In the genomic region with DNA sequence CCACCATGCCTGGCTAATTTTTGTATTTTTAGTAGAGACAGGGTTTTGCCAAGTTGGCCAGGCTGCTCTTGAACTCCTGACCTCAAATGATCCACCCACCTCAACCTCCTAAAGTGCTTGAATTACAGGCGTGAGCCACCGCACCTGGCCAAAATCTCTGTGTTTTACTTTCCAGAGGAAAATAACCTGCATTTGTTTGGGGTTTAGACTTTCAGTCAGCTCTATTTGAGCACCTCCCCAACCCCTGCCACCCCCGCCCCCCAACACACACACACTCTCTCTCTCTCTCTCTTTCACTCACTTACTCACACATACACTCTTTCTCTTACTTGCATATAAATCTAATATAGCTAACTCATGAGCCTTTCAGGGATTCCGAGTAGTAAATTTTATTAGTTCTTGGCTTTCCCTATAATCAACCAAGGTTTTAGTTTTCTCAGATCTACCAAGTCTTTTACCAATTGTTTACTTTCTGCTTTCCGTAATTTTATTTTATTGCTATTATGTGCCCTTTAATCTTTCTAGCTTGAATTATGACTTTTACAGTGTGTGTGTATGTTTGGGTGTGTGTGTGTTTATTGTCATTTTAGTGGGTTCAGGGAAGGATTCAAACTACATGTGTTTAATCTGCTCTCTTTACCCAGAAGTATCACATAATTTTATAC, we compare ENCODE assay signal across 14 cellular contexts. TPM values are rescaled to one million over a fixed set of nuclear protein-coding genes. Genes with fewer than 3 reads are reported as not detected.
A peak's percentile ranks its signal among the peaks of the same experiment; 100 is the strongest.
DNase-seq lines count a peak whose midpoint lies in the region; ATAC-seq and TF ChIP-seq lines count a peak whose summit lies in the region.
"Had no signal": no experiment of that assay in that cellular context is flagged by ENCODE, and none has a peak within 500 bp of the region (broad histone marks: within the 10 kb centered on the region; RNA-seq: fewer than 3 reads in every experiment).

No MANE protein-coding gene starts in this region.

- no peaks in the 10 kb centered on the region for H3K27me3 Mint-ChIP-seq in activated naive CD4-positive, alpha-beta T cell treated with anti-CD3 and anti-CD28 coated beads, Interleukin-2, amount 10 ng/mL, durations not matched to agents 7 days and 5 days
- H3K27me3 Mint-ChIP-seq in Calu3 (ENCODE audit: unreplicated experiment), result no peaks in the 10 kb centered on the region

- no peaks in the 10 kb centered on the region for H3K4me1 ChIP-seq in uterus

- H3K4me3 Mint-ChIP-seq in activated naive CD4-positive, alpha-beta T cell treated with anti-CD3 and anti-CD28 coated beads, Interleukin-2, amount 10 ng/mL, durations not matched to agents 7 days and 5 days, result no peak overlapping the region
- H3K4me3 Mint-ChIP-seq in Calu3 (ENCODE audit: low read depth, unreplicated experiment), result no peak overlapping the region

- peaks cover 48% of the 10 kb centered on the region for H3K36me3 Mint-ChIP-seq in activated naive CD4-positive, alpha-beta T cell treated with anti-CD3 and anti-CD28 coated beads, Interleukin-2, amount 10 ng/mL, durations not matched to agents 7 days and 5 days
- no peaks in the 10 kb centered on the region for H3K36me3 Mint-ChIP-seq in Calu3 (ENCODE audit: insufficient read depth, unreplicated experiment)

- no peak for ATAC-seq in HG03342 (IDR thresholded peaks at IDR 0.05; ENCODE audit: unreplicated experiment)
- ATAC-seq: HepG2 had no signal

- no TSS peak for BruUV-seq in Calu3 (replicated peaks; lab: Mats Ljungman, UMichigan)

- peak overlapping the region; percentile 76 for H3K27ac Mint-ChIP-seq in activated naive CD4-positive, alpha-beta T cell treated with anti-CD3 and anti-CD28 coated beads, Interleukin-2, amount 10 ng/mL, durations not matched to agents 7 days and 5 days
- H3K27ac Mint-ChIP-seq in Calu3 (ENCODE audit: unreplicated experiment), result no peak overlapping the region

- peak overlapping the region; percentile 3 to 37 for H3K27ac ChIP-seq in uterus
- H3K27ac ChIP-seq: PC-9, suprapubic skin, WERI-Rb-1 had no signal

- H3K4me3 ChIP-seq in fibroblast of villous mesenchyme (ENCODE audit: low read depth, low read length), result no peak overlapping the region
- H3K4me3 ChIP-seq in uterus, result no peak overlapping the region
- H3K4me3 ChIP-seq: PC-9, suprapubic skin had no signal

- CTCF ChIA-PET in activated naive CD4-positive, alpha-beta T cell treated with anti-CD3 and anti-CD28 coated beads, Interleukin-2, amount 10 ng/mL, durations not matched to agents 7 days and 5 days (lab: Charles Lee), result interaction anchor here (0.6 to 1.3 kb wide), 3 partner anchors 9 to 101 kb away, joined by 3 to 5 read pairs (median 3); no protein-coding TSS in a partner anchor
- CTCF ChIA-PET in Calu3 (lab: Charles Lee), result no interaction called here

- peaks cover 4% of the 10 kb centered on the region for H3K9me3 Mint-ChIP-seq in activated naive CD4-positive, alpha-beta T cell treated with anti-CD3 and anti-CD28 coated beads, Interleukin-2, amount 10 ng/mL, durations not matched to agents 7 days and 5 days
- H3K9me3 Mint-ChIP-seq in Calu3 (ENCODE audit: low read depth, unreplicated experiment), result no peaks in the 10 kb centered on the region

- TF ChIP-seq CTCF in fibroblast of villous mesenchyme (IDR thresholded peaks at IDR 0.05; ENCODE audit: insufficient read depth, low read depth, low read length) (no peak), uterus (IDR thresholded peaks at IDR 0.05) (no peak), Calu3 (IDR thresholded peaks at IDR 0.05; ENCODE audit: unreplicated experiment) (no peak)

- H3K9me3 ChIP-seq in uterus, result no peaks in the 10 kb centered on the region
- H3K9me3 ChIP-seq: suprapubic skin had no signal

- H3K36me3 ChIP-seq in uterus, result no peaks in the 10 kb centered on the region

- TF ChIP-seq POLR2A in uterus (IDR thresholded peaks at IDR 0.05) (no peak), erythroblast (IDR thresholded peaks at IDR 0.05; ENCODE audit: low read length) (no peak)

- no peak for DNase-seq in activated naive CD4-positive, alpha-beta T cell treated with anti-CD3 and anti-CD28 coated beads, Interleukin-2, amount 10 ng/mL, durations not matched to agents 7 days and 5 days
- no peak for DNase-seq in activated naive CD4-positive, alpha-beta T cell treated with Interleukin-2 at 50 U/mL for 16 hours
- DNase-seq in NCI-H748 treated with DMSO at 0.1 percent for 48 hours (lab: John Stamatoyannopoulos, UW) (peak; percentile 32), fibroblast of villous mesenchyme (ENCODE audit: low read depth) (peak; percentile 19), uterus (no peak), Calu3 (no peak), erythroblast (lab: John Stamatoyannopoulos, UW) (no peak)
- DNase-seq: DMS153, NCI-H2171, PC-9, WERI-Rb-1 had no signal

- no peaks in the 10 kb centered on the region for H3K27me3 ChIP-seq in uterus
- H3K27me3 ChIP-seq: suprapubic skin had no signal

- intact Hi-C loops in uterus (cut with DNase I; ENCODE audit: low total_unique reads), result no loop called here
- intact Hi-C loops in Calu3 (cut with micrococcal nuclease; ENCODE audit: unreplicated experiment), result no loop called here

- H3K4me1 Mint-ChIP-seq in activated naive CD4-positive, alpha-beta T cell treated with anti-CD3 and anti-CD28 coated beads, Interleukin-2, amount 10 ng/mL, durations not matched to agents 7 days and 5 days, result peaks cover 47% of the 10 kb centered on the region
- H3K4me1 Mint-ChIP-seq in Calu3 (ENCODE audit: low read depth, unreplicated experiment), result no peaks in the 10 kb centered on the region

RNA-seq across cellular contexts. Expression of gene MFSD6, which starts 24.5 kb away (rescaled TPM):
- total RNA-seq in fibroblast of villous mesenchyme (7.1 and 14.7 TPM in 2 replicates), uterus (10 to 100 TPM in 3 of 4 donors, 1 to 10 TPM in 1; 3.6 to 30.3 (median 28.4) TPM), Calu3 (2022) (29.8 and 39.4 TPM in 2 replicates)

Comparison
In these comparisons a context has a peak if more than half of its experiments do, and no peak if none do; other contexts are left out.
1. DNase-seq: peak in NCI-H748 treated with DMSO at 0.1 percent for 48 hours (single experiment) and fibroblast of villous mesenchyme (single experiment); none in activated naive CD4-positive, alpha-beta T cell treated with anti-CD3 and anti-CD28 coated beads, Interleukin-2, amount 10 ng/mL, durations not matched to agents 7 days and 5 days (single experiment), activated naive CD4-positive, alpha-beta T cell treated with Interleukin-2 at 50 U/mL for 16 hours (single experiment), uterus (0 of 2), Calu3 (single experiment) and erythroblast (0 of 2).